Comparison of ENCODE assay signal across 14 cellular contexts in the genomic region with DNA sequence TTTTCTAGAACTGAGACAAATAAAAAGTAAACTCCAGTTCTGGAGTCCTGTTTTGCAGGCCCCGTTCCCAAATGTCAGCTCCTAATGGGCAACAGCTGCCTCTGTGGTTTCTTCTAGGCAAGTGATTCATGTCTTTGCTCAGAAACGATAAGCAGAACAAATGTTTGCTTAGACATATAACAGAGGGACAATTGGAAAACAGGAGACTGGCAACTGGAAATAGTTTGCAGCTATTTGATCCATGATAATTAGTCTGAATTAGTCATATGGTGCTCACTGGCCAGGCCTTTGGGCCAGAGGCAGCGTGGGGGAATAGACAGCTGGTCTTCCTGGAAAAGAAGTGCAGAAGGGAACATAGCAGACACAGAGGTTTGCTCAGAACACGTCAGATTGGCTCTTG. TPM values are rescaled to one million over a fixed set of nuclear protein-coding genes. Genes with fewer than 3 reads are reported as not detected.
DNase-seq lines count a peak whose midpoint lies in the region; ATAC-seq and TF ChIP-seq lines count a peak whose summit lies in the region.
"Had no signal": no experiment of that assay in that cellular context is flagged by ENCODE, and none has a peak within 500 bp of the region (broad histone marks: within the 10 kb centered on the region; RNA-seq: fewer than 3 reads in every experiment).

No MANE protein-coding gene starts in this region.

- no peak overlapping the region for H3K4me3 ChIP-seq in PC-3 (ENCODE audit: low read length)
- no peak overlapping the region for H3K4me3 ChIP-seq in epithelial cell of esophagus (ENCODE audit: low read length)
- no peak overlapping the region for H3K4me3 ChIP-seq in H7 (ENCODE audit: insufficient read depth, low read depth, low read length)
- H3K4me3 ChIP-seq: upper lobe of left lung had no signal

- CTCF ChIA-PET in PC-3 (lab: Charles Lee), result no interaction called here

- no peaks in the 10 kb centered on the region for H3F3A ChIP-seq in PC-3 (ENCODE audit: low read length, unreplicated experiment)

- H3K9ac ChIP-seq in PC-3 (ENCODE audit: low read length), result no peak overlapping the region

- no peak for ATAC-seq in PC-3
- ATAC-seq: left lobe of liver had no signal

- H3K4me1 ChIP-seq in PC-3 (ENCODE audit: insufficient read depth, low read length), result peaks cover 7% of the 10 kb centered on the region; the same call in 1 of the 2 replicates
- H3K4me1 ChIP-seq: upper lobe of left lung had no signal

- H3K36me3 ChIP-seq in PC-3 (ENCODE audit: low read depth, low read length) (no peaks in the 10 kb centered on the region), H7 (replicated peaks; ENCODE audit: control insufficient read depth, insufficient read depth, low read length) (no peaks in the 10 kb centered on the region; the same call in 1 of the 2 replicates)
- H3K36me3 ChIP-seq: upper lobe of left lung had no signal

- H3K79me2 ChIP-seq in PC-3 (ENCODE audit: low read length), result no peaks in the 10 kb centered on the region

- intact Hi-C loops in PC-3 (cut with micrococcal nuclease), result no loop called here

- DNase-seq in AG20443 (ENCODE audit: low spot score), result peak; percentile 84
- peak; percentile 59 for DNase-seq in PC-3
- peak; percentile 51 for DNase-seq in epithelial cell of esophagus (ENCODE audit: low read depth)
- DNase-seq in non-pigmented ciliary epithelial cell (ENCODE audit: low read depth), result peak; percentile 81
- DNase-seq in HT-29 (ENCODE audit: low spot score), result no peak
- no peak for DNase-seq in NCI-H2171 treated with DMSO at 0.1 percent for 48 hours (lab: John Stamatoyannopoulos, UW)
- no peak for DNase-seq in NCI-H524 (lab: John Stamatoyannopoulos, UW)
- DNase-seq in H7, result no peak
- DNase-seq: CD4-positive, alpha-beta T cell; effector CD8-positive, alpha-beta T cell; NCI-H1436; stimulated activated CD4-positive, alpha-beta T cell treated with anti-CD3 and anti-CD28 coated beads, Interleukin-1b, Interleukin-23, amount 100 ng/mL, for 48 hours; upper lobe of left lung had no signal

- POLR2A ChIA-PET in PC-3 (lab: Charles Lee; ENCODE audit: unreplicated experiment), result no interaction called here

- BruUV-seq in PC-3 (replicated peaks; lab: Mats Ljungman, UMichigan), result no TSS peak

- H4K20me1 ChIP-seq in PC-3 (ENCODE audit: low read length), result no peaks in the 10 kb centered on the region

- no peak overlapping the region for H3K4me2 ChIP-seq in PC-3 (ENCODE audit: low read length)

- no peaks in the 10 kb centered on the region for H3K27me3 ChIP-seq in PC-3 (ENCODE audit: low read length)
- no peaks in the 10 kb centered on the region for H3K27me3 ChIP-seq in H7 (ENCODE audit: control insufficient read depth, insufficient read depth, low read length)
- H3K27me3 ChIP-seq: upper lobe of left lung had no signal

- H3K9me2 ChIP-seq in PC-3 (replicated peaks; ENCODE audit: low read length), result no peaks in the 10 kb centered on the region

- peak overlapping the region; percentile 40 for H3K27ac ChIP-seq in PC-3 (ENCODE audit: low read length)

- TF ChIP-seq CTCF in PC-3 (conservative IDR thresholded peaks at IDR 0.05; ENCODE audit: low read depth, low read length), result no peak
- no peak for TF ChIP-seq CTCF in epithelial cell of esophagus (IDR thresholded peaks at IDR 0.05; ENCODE audit: insufficient read depth, low read depth, low read length, missing control alignments)

- H2AFZ ChIP-seq in PC-3 (ENCODE audit: low read length), result no peak overlapping the region

- no peaks in the 10 kb centered on the region for H3K9me3 ChIP-seq in PC-3 (ENCODE audit: low read length)

RNA-seq across cellular contexts. Expression of gene TSHZ3, which starts 29.2 kb away (rescaled TPM):
- total RNA-seq in PC-3 (2014; rRNA removed), result 0.18 and 0.23 TPM in 2 replicates
- total RNA-seq in HT-29 (2014; rRNA removed; shearing (Covaris generic)), result not detected in 2 replicates
- 2.0 and 2.7 TPM in 2 replicates for total RNA-seq in H7 (2014; rRNA removed; shearing (Covaris generic))

Comparison
In these comparisons a context has a peak if more than half of its experiments do, and no peak if none do; other contexts are left out.
1. DNase-seq: peak in AG20443 (single experiment), PC-3 (single experiment), epithelial cell of esophagus (single experiment) and non-pigmented ciliary epithelial cell (single experiment); none in HT-29 (single experiment), NCI-H2171 treated with DMSO at 0.1 percent for 48 hours (single experiment), NCI-H524 (0 of 2) and H7 (single experiment).